Comparison of ENCODE assay signal across 9 cellular contexts in genomic region chr7:108805808-108806397, GRCh38.
DNase-seq lines count a peak whose midpoint lies in the region; ATAC-seq and TF ChIP-seq lines count a peak whose summit lies in the region.
"Had no signal": no experiment of that assay in that cellular context is flagged by ENCODE, and none has a peak within 500 bp of the region (broad histone marks: within the 10 kb centered on the region; RNA-seq: fewer than 3 reads in every experiment).

No MANE protein-coding gene starts in this region.

- no peaks in the 10 kb centered on the region for H3K36me3 Mint-ChIP-seq in endothelial cell (ENCODE audit: low read depth, unreplicated experiment)
- H3K36me3 Mint-ChIP-seq in CD4-positive, alpha-beta memory T cell, result no peaks in the 10 kb centered on the region

- no peak for TF ChIP-seq POLR2A in NB4 (IDR thresholded peaks at IDR 0.05; ENCODE audit: extremely low read depth, insufficient read length)

- no peaks in the 10 kb centered on the region for H3K4me1 ChIP-seq in CD4-positive, alpha-beta memory T cell (ENCODE audit: insufficient read depth, low read length)

- DNase-seq in AG04449 (ENCODE audit: low read depth, low spot score), result no peak
- DNase-seq in NB4 (ENCODE audit: low read depth), result peak; percentile 46
- peak; percentile 12 for DNase-seq in endothelial cell (ENCODE audit: low spot score)
- DNase-seq in stromal cell of bone marrow (ENCODE audit: low read depth), result peak; percentile 30
- DNase-seq in activated CD8-positive, alpha-beta memory T cell treated with anti-CD3 and anti-CD28 coated beads for 24 hours, result no peak
- DNase-seq in CD4-positive, alpha-beta memory T cell, result no peak

- CTCF ChIA-PET in AG04449 (lab: Yijun Ruan, JAX), result interaction anchor here (1.5 kb wide), 1 partner anchor 14 kb away, joined by 5 read pairs; no protein-coding TSS in a partner anchor
- CTCF ChIA-PET in CD4-positive, alpha-beta memory T cell (lab: Charles Lee; ENCODE audit: partially characterized antibody), result no interaction called here

- no peak overlapping the region for H3K27ac Mint-ChIP-seq in endothelial cell (ENCODE audit: unreplicated experiment)
- H3K27ac Mint-ChIP-seq in CD4-positive, alpha-beta memory T cell, result no peak overlapping the region

- H3K27me3 Mint-ChIP-seq in endothelial cell (ENCODE audit: unreplicated experiment), result peaks cover 3% of the 10 kb centered on the region
- H3K27me3 Mint-ChIP-seq in CD4-positive, alpha-beta memory T cell, result peaks cover 0 to 2% of the 10 kb centered on the region in 2 donors
- H3K27me3 Mint-ChIP-seq: central memory CD8-positive, alpha-beta T cell had no signal

- no peak overlapping the region for H3K27ac ChIP-seq in CD4-positive, alpha-beta memory T cell (ENCODE audit: low read depth, low read length)

- H3K36me3 ChIP-seq in CD4-positive, alpha-beta memory T cell (ENCODE audit: insufficient read depth, low read length), result no peaks in the 10 kb centered on the region

- no peaks in the 10 kb centered on the region for H3K27me3 ChIP-seq in CD4-positive, alpha-beta memory T cell (ENCODE audit: insufficient read depth, low read length)

- ATAC-seq in GM18909 (IDR thresholded peaks at IDR 0.05; ENCODE audit: poor library complexity, unreplicated experiment) (peak; percentile 73), HG02642 (IDR thresholded peaks at IDR 0.05; ENCODE audit: poor library complexity, unreplicated experiment) (no peak)

- no peak overlapping the region for H3K4me3 Mint-ChIP-seq in endothelial cell (ENCODE audit: unreplicated experiment)
- no peak overlapping the region for H3K4me3 Mint-ChIP-seq in CD4-positive, alpha-beta memory T cell
- H3K4me3 Mint-ChIP-seq: central memory CD8-positive, alpha-beta T cell had no signal

- POLR2A ChIA-PET in AG04449 (lab: Yijun Ruan, JAX), result no interaction called here
- POLR2A ChIA-PET in CD4-positive, alpha-beta memory T cell (lab: Charles Lee; ENCODE audit: partially characterized antibody), result no interaction called here

- TF ChIP-seq CTCF in AG04449 (IDR thresholded peaks at IDR 0.05; ENCODE audit: insufficient read depth, low read length, missing control alignments) (peak; percentile 26), NB4 (IDR thresholded peaks at IDR 0.05; ENCODE audit: low read depth, low read length) (peak; percentile 71), endothelial cell (IDR thresholded peaks at IDR 0.05; ENCODE audit: unreplicated experiment) (peak; percentile 73)

- intact Hi-C loops in CD4-positive, alpha-beta memory T cell (cut with micrococcal nuclease), result no loop called here

- no peaks in the 10 kb centered on the region for H3K9me3 ChIP-seq in CD4-positive, alpha-beta memory T cell (ENCODE audit: control insufficient read depth in 1 of 2, low read length in 2 of 2)

- H3K9me3 Mint-ChIP-seq in endothelial cell (ENCODE audit: unreplicated experiment), result no peaks in the 10 kb centered on the region
- H3K9me3 Mint-ChIP-seq in CD4-positive, alpha-beta memory T cell, result peaks cover 0 to 5% (median 2%) of the 10 kb centered on the region in 8 donors

- no peak overlapping the region for H3K4me3 ChIP-seq in AG04449 (ENCODE audit: low read depth, low read length)
- H3K4me3 ChIP-seq in NB4 (ENCODE audit: low read depth, low read length), result no peak overlapping the region
- no peak overlapping the region for H3K4me3 ChIP-seq in CD4-positive, alpha-beta memory T cell (ENCODE audit: low read length in 2 of 2)

- H3K4me1 Mint-ChIP-seq in endothelial cell (ENCODE audit: unreplicated experiment), result no peaks in the 10 kb centered on the region
- H3K4me1 Mint-ChIP-seq in CD4-positive, alpha-beta memory T cell, result no peaks in the 10 kb centered on the region
- H3K4me1 Mint-ChIP-seq: central memory CD8-positive, alpha-beta T cell had no signal

Comparison
In these comparisons a context has a peak if more than half of its experiments do, and no peak if none do; other contexts are left out.
1. DNase-seq: peak in NB4 (single experiment), endothelial cell (single experiment) and stromal cell of bone marrow (single experiment); none in AG04449 (single experiment), activated CD8-positive, alpha-beta memory T cell treated with anti-CD3 and anti-CD28 coated beads for 24 hours (single experiment) and CD4-positive, alpha-beta memory T cell (0 of 5).
2. Peak in every context shown above with its lines, with median percentiles within 50 percentile points of each other: CTCF ChIP-seq.